Comparison of ENCODE assay signal across 1 cellular context in the genomic region with DNA sequence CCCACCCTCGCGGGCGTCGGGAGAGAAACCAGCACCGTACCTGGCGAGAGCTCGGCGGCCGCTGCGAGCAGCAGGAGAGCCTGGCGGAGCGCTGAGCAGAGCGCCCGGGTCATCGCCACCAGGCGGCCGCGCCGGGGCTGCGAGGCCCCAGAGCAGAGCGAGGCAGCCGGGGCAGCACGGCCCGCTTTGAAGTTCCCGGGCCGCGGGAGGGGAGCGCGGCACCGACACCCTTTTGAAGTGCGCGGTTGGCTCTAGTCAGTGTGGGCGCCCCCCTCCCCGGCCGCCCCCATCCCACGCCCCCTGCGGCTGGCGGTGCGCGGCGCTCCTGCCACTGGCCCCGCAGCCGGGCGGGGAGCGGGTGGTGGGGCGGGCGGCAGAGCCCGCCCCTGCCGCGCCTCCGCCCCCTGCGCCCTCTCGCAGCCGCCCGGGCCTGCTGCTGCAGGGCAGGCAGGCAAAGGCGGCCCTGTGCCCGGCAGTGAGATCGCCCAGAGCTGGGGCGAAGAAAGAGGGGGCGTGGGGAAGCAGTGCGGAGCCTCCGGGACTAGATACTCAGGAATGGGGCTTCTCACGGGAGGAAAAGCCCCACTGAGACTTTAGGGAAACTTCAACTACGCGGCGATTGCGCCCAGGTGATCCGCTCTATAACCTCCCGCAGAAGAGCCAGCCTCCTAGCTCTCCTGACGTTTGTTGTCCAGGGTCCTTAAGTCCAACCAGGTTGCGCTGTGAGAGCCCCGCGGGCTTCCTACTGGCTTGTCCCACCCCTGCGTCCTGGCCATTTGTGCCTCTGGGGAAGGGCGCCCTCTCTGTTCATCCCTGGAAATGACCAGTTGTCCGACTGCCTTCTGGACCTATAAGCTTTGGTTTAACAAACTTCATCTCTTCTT.
TF ChIP-seq lines count a peak whose summit lies in the region.

TSS of gene ACVR1C (minus strand) at position 333 of the 884 bp plus-strand sequence. CDS start at position 113, 220 bp downstream.

TF ChIP-seq in GM23338, 12 proteins besides CTCF, POLR2A, EP300 and RAD21 (continued from another document):
- TF ChIP-seq ZNF462 (CRISPR knock-in tag; IDR thresholded peaks at IDR 0.05) (peak; percentile 50; the same call in 1 of the 2 replicates), POLR2AphosphoS5 (IDR thresholded peaks at IDR 0.05; ENCODE audit: low read depth) (no peak), EZH2phosphoT487 (IDR thresholded peaks at IDR 0.05; ENCODE audit: unreplicated experiment) (no peak), NANOG (IDR thresholded peaks at IDR 0.05; ENCODE audit: borderline replicate concordance) (no peak), REST (IDR thresholded peaks at IDR 0.05; ENCODE audit: unreplicated experiment) (peak; percentile 45), EZH2 (IDR thresholded peaks at IDR 0.05; ENCODE audit: low read depth, unreplicated experiment) (no peak), STAT1 (IDR thresholded peaks at IDR 0.05; ENCODE audit: unreplicated experiment) (no peak)
